ENCODE assay signal across 8 cellular contexts in genomic region chr16:23423496-23424049, GRCh38. TPM values are rescaled to one million over a fixed set of nuclear protein-coding genes. Genes with fewer than 3 reads are reported as not detected.
DNase-seq lines count a peak whose midpoint lies in the region; ATAC-seq, FAIRE-seq and TF ChIP-seq lines count a peak whose summit lies in the region.

No MANE protein-coding gene starts in this region.

- H3K27me3 Mint-ChIP-seq in GM23338 (ENCODE audit: insufficient read depth, low read depth, poor library complexity), result no peaks in the 10 kb centered on the region
- no peaks in the 10 kb centered on the region for H3K27me3 Mint-ChIP-seq in natural killer cell treated with Interleukin-12 subunit alpha and Interleukin-12 subunit beta and Interleukin-15 and Interleukin-18, amount 100 ng/mL, for 72 hours
- no peaks in the 10 kb centered on the region for H3K27me3 Mint-ChIP-seq in naive thymus-derived CD8-positive, alpha-beta T cell

- no peaks in the 10 kb centered on the region for H3K9me2 ChIP-seq in GM23338 (ENCODE audit: insufficient read depth)

- no peak overlapping the region for H3K4me2 ChIP-seq in GM23338

- H3K36me3 ChIP-seq in GM23338 (ENCODE audit: insufficient read depth), result no peaks in the 10 kb centered on the region
- peaks cover 0 to 56% (median 29%) of the 10 kb centered on the region in 9 donors for H3K36me3 ChIP-seq in heart left ventricle
- H3K36me3 ChIP-seq in small intestine (ENCODE audit: control insufficient read depth in 2 of 2, insufficient read depth in 2 of 2, low read length in 2 of 2), result no peaks in the 10 kb centered on the region

- peak; percentile 41 for DNase-seq in GM23338 (ENCODE audit: low spot score)
- peak in 4 of 5 donors; percentile 72 to 80 (median 76) for DNase-seq in heart left ventricle
- peak; percentile 75 for DNase-seq in small intestine
- DNase-seq in NK-92 treated with Interleukin-12 subunit alpha and Interleukin-12 subunit beta, amount 100 ng/mL, for 24 hours (lab: John Stamatoyannopoulos, UW), result no peak
- no peak for DNase-seq in natural killer cell treated with Interleukin-12 subunit alpha and Interleukin-12 subunit beta and Interleukin-15 and Interleukin-18, amount 100 ng/mL, for 72 hours (ENCODE audit: low spot score)
- no peak for DNase-seq in naive thymus-derived CD8-positive, alpha-beta T cell

- H3K4me1 ChIP-seq in GM23338 (ENCODE audit: insufficient read depth) (peaks cover 12% of the 10 kb centered on the region; the same call in 1 of the 2 replicates), heart left ventricle (peaks cover 0 to 13% (median 5%) of the 10 kb centered on the region in 12 donors), small intestine (ENCODE audit: control insufficient read depth in 2 of 2, insufficient read depth in 1 of 2, low read depth in 1 of 2, low read length in 1 of 2) (no peaks in the 10 kb centered on the region)

- H3K4me3 ChIP-seq in GM23338, result no peak overlapping the region
- H3K4me3 ChIP-seq in heart left ventricle, result no peak overlapping the region
- no peak overlapping the region for H3K4me3 ChIP-seq in small intestine (ENCODE audit: low read depth in 1 of 2, low read length in 2 of 2)

- H3F3A ChIP-seq in GM23338 (replicated peaks; ENCODE audit: low read depth), result no peaks in the 10 kb centered on the region

- ATAC-seq in GM23338 (peak; percentile 86), SK-N-SH treated with all-trans-retinoic acid at 6 μM for 48 hours (peak; percentile 90), heart left ventricle (peak; percentile 94 to 98 (median 96)), GM19351 (IDR thresholded peaks at IDR 0.05; ENCODE audit: unreplicated experiment) (no peak)
- no peak for ATAC-seq in natural killer cell treated with Interleukin-12 subunit alpha and Interleukin-12 subunit beta and Interleukin-15 and Interleukin-18, amount 100 ng/mL, for 72 hours
- ATAC-seq in naive thymus-derived CD8-positive, alpha-beta T cell, result no peak

- peaks cover 14% of the 10 kb centered on the region for H3K36me3 Mint-ChIP-seq in GM23338 (ENCODE audit: low read depth)
- peaks cover 9% of the 10 kb centered on the region for H3K36me3 Mint-ChIP-seq in natural killer cell treated with Interleukin-12 subunit alpha and Interleukin-12 subunit beta and Interleukin-15 and Interleukin-18, amount 100 ng/mL, for 72 hours
- H3K36me3 Mint-ChIP-seq in naive thymus-derived CD8-positive, alpha-beta T cell, result peaks cover 0 to 67% (median 19%) of the 10 kb centered on the region in 3 donors

- no peaks in the 10 kb centered on the region for H3K79me2 ChIP-seq in GM23338 (replicated peaks; ENCODE audit: insufficient read depth)

- peak overlapping the region; percentile 61 for H3K27ac Mint-ChIP-seq in GM23338
- H3K27ac Mint-ChIP-seq in natural killer cell treated with Interleukin-12 subunit alpha and Interleukin-12 subunit beta and Interleukin-15 and Interleukin-18, amount 100 ng/mL, for 72 hours, result no peak overlapping the region
- no peak overlapping the region for H3K27ac Mint-ChIP-seq in naive thymus-derived CD8-positive, alpha-beta T cell

- intact Hi-C loops in heart left ventricle (cut with DNase I), result loop anchor here in 1 of 10 donors (10.0 kb wide), 1 partner anchor 349 kb away; no protein-coding TSS in a partner anchor

- H4K20me1 ChIP-seq in GM23338 (replicated peaks; ENCODE audit: insufficient read depth), result no peaks in the 10 kb centered on the region

- peaks cover 10% of the 10 kb centered on the region for H3K4me1 Mint-ChIP-seq in GM23338
- H3K4me1 Mint-ChIP-seq in natural killer cell treated with Interleukin-12 subunit alpha and Interleukin-12 subunit beta and Interleukin-15 and Interleukin-18, amount 100 ng/mL, for 72 hours (ENCODE audit: low read depth in 2 of 2), result no peaks in the 10 kb centered on the region
- H3K4me1 Mint-ChIP-seq in naive thymus-derived CD8-positive, alpha-beta T cell, result peaks cover 0 to 1% (median 0%) of the 10 kb centered on the region in 4 donors

- POLR2A ChIA-PET in naive thymus-derived CD8-positive, alpha-beta T cell (lab: Charles Lee), result no interaction called here

- WGBS in heart left ventricle, 4 donors, result 40 to 49% (median 43%) methylated on average over 11 of the region's 11 CpGs
- 29 to 51% (median 38%) methylated on average over 11 of the region's 11 CpGs for WGBS in small intestine, 3 donors

- H3K4me3 Mint-ChIP-seq in GM23338, result no peak overlapping the region
- no peak overlapping the region for H3K4me3 Mint-ChIP-seq in natural killer cell treated with Interleukin-12 subunit alpha and Interleukin-12 subunit beta and Interleukin-15 and Interleukin-18, amount 100 ng/mL, for 72 hours
- H3K4me3 Mint-ChIP-seq in naive thymus-derived CD8-positive, alpha-beta T cell, result no peak overlapping the region

- no peak for FAIRE-seq in small intestine (lab: Jason Lieb, UNC)

- H3K27ac ChIP-seq in GM23338 (ENCODE audit: low read depth) (no peak overlapping the region), heart left ventricle (peak overlapping the region; percentile 71 to 93 (median 79)), small intestine (ENCODE audit: low read depth in 1 of 2, low read length in 1 of 2) (peak overlapping the region in 1 of 2 donors; percentile 88)

- H2AFZ ChIP-seq in GM23338, result no peak overlapping the region

- no peaks in the 10 kb centered on the region for H3K9me3 ChIP-seq in heart left ventricle
- H3K9me3 ChIP-seq in small intestine (ENCODE audit: control insufficient read depth, low read depth), result no peaks in the 10 kb centered on the region

- TF ChIP-seq POLR2A in heart left ventricle (IDR thresholded peaks at IDR 0.05), result no peak

- H3K9me3 Mint-ChIP-seq in GM23338, result no peaks in the 10 kb centered on the region
- H3K9me3 Mint-ChIP-seq in natural killer cell treated with Interleukin-12 subunit alpha and Interleukin-12 subunit beta and Interleukin-15 and Interleukin-18, amount 100 ng/mL, for 72 hours, result no peaks in the 10 kb centered on the region
- H3K9me3 Mint-ChIP-seq in naive thymus-derived CD8-positive, alpha-beta T cell, result no peaks in the 10 kb centered on the region

- TF ChIP-seq CTCF in GM23338 (conservative IDR thresholded peaks at IDR 0.05; ENCODE audit: low read depth in 2 of 2) (no peak), heart left ventricle (IDR thresholded peaks at IDR 0.05) (no peak)

- no peaks in the 10 kb centered on the region for H3K27me3 ChIP-seq in GM23338 (ENCODE audit: insufficient read depth)
- no peaks in the 10 kb centered on the region for H3K27me3 ChIP-seq in heart left ventricle
- no peaks in the 10 kb centered on the region for H3K27me3 ChIP-seq in small intestine (ENCODE audit: control insufficient read depth in 2 of 2, insufficient read depth in 2 of 2, low read length in 2 of 2)

TF ChIP-seq in GM23338, 12 proteins besides CTCF, POLR2A, EP300 and RAD21 (continues in another document):
- TF ChIP-seq NANOG (IDR thresholded peaks at IDR 0.05; ENCODE audit: borderline replicate concordance) (no peak), ETS1 (IDR thresholded peaks at IDR 0.05) (no peak), JUNB (IDR thresholded peaks at IDR 0.05; ENCODE audit: unreplicated experiment) (no peak), EZH2 (IDR thresholded peaks at IDR 0.05; ENCODE audit: low read depth, unreplicated experiment) (no peak), EZH2phosphoT487 (IDR thresholded peaks at IDR 0.05; ENCODE audit: unreplicated experiment) (no peak)

TF ChIP-seq in SK-N-SH treated with all-trans-retinoic acid at 6 μM for 48 hours, 23 proteins besides CTCF, POLR2A, EP300 and RAD21 (continues in another document):
- TF ChIP-seq CSRNP3 (CRISPR knock-in tag; IDR thresholded peaks at IDR 0.05) (0 out of 2 replicates have a peak, but pooled peaks have one; percentile 28), SNAI2 (CRISPR knock-in tag; IDR thresholded peaks at IDR 0.05) (0 out of 2 replicates have a peak, but pooled peaks have one; percentile 25), TCF4 (CRISPR knock-in tag; IDR thresholded peaks at IDR 0.05; ENCODE audit: borderline replicate concordance) (no peak), ZFP3 (CRISPR knock-in tag; IDR thresholded peaks at IDR 0.05) (0 out of 2 replicates have a peak, but pooled peaks have one; percentile 53), ZNF565 (CRISPR knock-in tag; conservative IDR thresholded peaks at IDR 0.05; ENCODE audit: low read depth) (no peak), ISL1 (CRISPR knock-in tag; IDR thresholded peaks at IDR 0.05) (peak; percentile 84), TOX (CRISPR knock-in tag; IDR thresholded peaks at IDR 0.05; ENCODE audit: borderline replicate concordance) (no peak), PPARA (CRISPR knock-in tag; IDR thresholded peaks at IDR 0.05; ENCODE audit: borderline replicate concordance) (no peak)

RNA-seq across cellular contexts. Expression of gene COG7, which starts 29.4 kb away (rescaled TPM):
- 19.6 and 20.0 TPM in 2 replicates for total RNA-seq in GM23338 (2014; rRNA removed; shearing (Covaris generic))
- polyA plus RNA-seq in GM23338 (2016; fragmentation: Nextera tagmentation; extraction: Ambion mirVana) (9.2 and 10.3 TPM in 2 replicates), heart left ventricle (10 to 100 TPM; 11.1 to 12.4 TPM), small intestine (10 to 100 TPM; 15.7 to 18.1 (median 16.5) TPM)
- 10 to 100 TPM in 7 of 9 donors, 1 to 10 TPM in 2; 7.8 to 16.8 (median 12.2) TPM for total RNA-seq in heart left ventricle
- total RNA-seq in natural killer cell treated with Interleukin-12 subunit alpha and Interleukin-12 subunit beta and Interleukin-15 and Interleukin-18, amount 100 ng/mL, for 72 hours, result 10 to 100 TPM; 21.9 to 28.2 TPM
- 10 to 100 TPM; 23.3 to 26.2 TPM for total RNA-seq in naive thymus-derived CD8-positive, alpha-beta T cell
- polyA plus RNA-seq in naive thymus-derived CD8-positive, alpha-beta T cell, result 10 to 100 TPM in 1 of 3 donors, 1 to 10 TPM in 2; 8.4 to 10.9 (median 9.2) TPM

Comparison
In these comparisons a context has a peak if more than half of its experiments do, and no peak if none do; other contexts are left out.
1. ATAC-seq: peak in GM23338 (single experiment), SK-N-SH treated with all-trans-retinoic acid at 6 μM for 48 hours (single experiment) and heart left ventricle (4 of 4); none in GM19351 (single experiment), natural killer cell treated with Interleukin-12 subunit alpha and Interleukin-12 subunit beta and Interleukin-15 and Interleukin-18, amount 100 ng/mL, for 72 hours (0 of 2) and naive thymus-derived CD8-positive, alpha-beta T cell (0 of 2).
2. DNase-seq: peak in GM23338 (single experiment), heart left ventricle (4 of 5) and small intestine (single experiment); none in NK-92 treated with Interleukin-12 subunit alpha and Interleukin-12 subunit beta, amount 100 ng/mL, for 24 hours (single experiment), natural killer cell treated with Interleukin-12 subunit alpha and Interleukin-12 subunit beta and Interleukin-15 and Interleukin-18, amount 100 ng/mL, for 72 hours (single experiment) and naive thymus-derived CD8-positive, alpha-beta T cell (0 of 10).